18 cellular contexts compared by ENCODE assay signal in the genomic region with DNA sequence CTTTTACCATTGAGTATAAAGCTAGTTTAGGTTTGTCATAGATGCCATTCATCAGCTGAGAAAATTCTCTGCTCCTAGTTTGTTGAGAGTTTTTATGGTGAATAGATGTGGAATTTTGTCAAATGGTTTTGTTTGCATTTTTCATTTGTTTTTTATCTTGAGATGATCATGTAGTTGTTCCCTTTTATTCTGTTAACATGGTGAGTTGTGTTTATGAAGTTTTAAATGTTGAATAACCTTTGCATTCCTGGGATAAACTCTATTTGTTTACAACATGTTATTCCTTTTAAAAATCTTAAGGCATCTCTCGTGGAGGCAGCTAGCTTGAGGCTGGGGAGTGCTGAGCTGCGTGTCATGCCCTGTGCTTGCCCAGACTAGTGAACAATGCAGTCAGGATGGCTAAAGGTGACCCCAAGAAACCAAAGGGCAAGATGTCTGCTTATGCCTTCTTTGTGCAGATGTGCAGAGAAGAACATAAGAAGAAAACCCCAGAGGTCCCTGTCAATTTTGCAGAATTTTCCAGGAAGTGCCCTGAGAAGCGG.
"Had no signal": no experiment of that assay in that cellular context is flagged by ENCODE, and none has a peak within 500 bp of the region (broad histone marks: within the 10 kb centered on the region; RNA-seq: fewer than 3 reads in every experiment).

No MANE protein-coding gene starts in this region.

- H3K4me3 ChIP-seq: ascending aorta, dorsolateral prefrontal cortex, esophagus squamous epithelium, lower lobe of right lung, pancreas, uterus had no signal

- H3K4me1 ChIP-seq: ascending aorta, esophagus squamous epithelium, lower lobe of right lung, pancreas, uterus had no signal

- DNase-seq: activated CD4-positive, alpha-beta T cell treated with anti-CD3 and anti-CD28 coated beads, Interleukin-2, amount 50 U/mL, for 4 hours; activated naive CD4-positive, alpha-beta T cell treated with anti-CD3 and anti-CD28 coated beads for 36 hours; activated naive CD8-positive, alpha-beta T cell treated with anti-CD3 and anti-CD28 coated beads, Interleukin-2, amount 50 U/mL, for 24 hours; activated T-cell treated with anti-CD3 and anti-CD28 coated beads for 4 hours; dorsolateral prefrontal cortex; esophagus squamous epithelium; head of caudate nucleus; left cardiac atrium; lower lobe of right lung; midbrain; pancreas; stimulated activated CD4-positive, alpha-beta T cell treated with anti-CD3 and anti-CD28 coated beads, Interleukin-2, amount 100 ng/mL, for 48 hours; T-cell; T-helper 9 cell; uterus had no signal

- FAIRE-seq: frontal cortex had no signal

- H3K36me3 ChIP-seq: ascending aorta, esophagus squamous epithelium, lower lobe of right lung, pancreas, uterus had no signal

- ATAC-seq: activated naive CD8-positive, alpha-beta T cell treated with anti-CD3 and anti-CD28 coated beads, Interleukin-2, amount 50 U/mL, for 24 hours; left cardiac atrium; lower lobe of right lung; pancreas; stimulated activated memory B cell treated with anti-CD40 and anti-IgM and Interleukin-4, amounts not matched to agents 10 μg/mL and 1 μg/mL and 100 μg/mL, for 72 hours; T-cell had no signal

- H3K9me3 ChIP-seq: ascending aorta, esophagus squamous epithelium, lower lobe of right lung, pancreas, uterus had no signal

- H3K27ac ChIP-seq: ascending aorta, dorsolateral prefrontal cortex, esophagus squamous epithelium, lower lobe of right lung, pancreas, uterus had no signal

- H3K27me3 ChIP-seq: ascending aorta, dorsolateral prefrontal cortex, esophagus squamous epithelium, pancreas, uterus had no signal
